ENCODE assay signal across 12 cellular contexts in the genomic region with DNA sequence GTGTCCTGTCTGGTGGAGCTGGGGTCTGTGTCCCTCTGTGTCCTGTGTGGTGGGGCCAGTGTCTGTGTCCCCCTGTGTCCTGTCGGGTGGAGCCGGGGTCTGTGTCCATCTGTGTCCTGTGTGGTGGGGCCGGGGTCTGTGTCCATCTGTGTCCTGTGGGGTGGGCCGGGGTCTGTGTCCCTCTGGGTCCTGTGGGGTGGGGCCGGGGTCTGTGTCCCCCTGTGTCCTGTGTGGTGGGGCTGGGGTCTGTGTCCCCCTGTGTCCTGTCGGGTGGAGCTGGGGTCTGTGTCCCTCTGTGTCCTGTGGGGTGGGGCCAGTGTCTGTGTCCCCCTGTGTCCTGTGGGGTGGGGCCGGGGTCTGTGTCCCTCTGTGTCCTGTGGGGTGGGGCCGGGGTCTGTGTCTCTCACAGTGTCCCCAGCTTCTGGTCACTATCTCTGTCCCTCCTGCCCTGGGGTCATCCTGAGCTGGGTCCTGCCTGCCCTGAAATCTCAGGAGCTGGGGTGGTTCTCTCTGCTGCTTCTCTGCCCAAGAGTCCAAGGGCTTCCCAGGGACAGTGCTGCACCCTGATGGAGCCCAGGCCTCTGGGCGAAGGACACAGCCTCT.
DNase-seq lines count a peak whose midpoint lies in the region; ATAC-seq and TF ChIP-seq lines count a peak whose summit lies in the region.
"Had no signal": no experiment of that assay in that cellular context is flagged by ENCODE, and none has a peak within 500 bp of the region (broad histone marks: within the 10 kb centered on the region; RNA-seq: fewer than 3 reads in every experiment).

No MANE protein-coding gene starts in this region.

- 82 to 93% (median 87%) methylated on average over 3 to 9 of the region's 9 CpGs for WGBS in spleen, 5 donors

- H3K4me1 Mint-ChIP-seq in CD4-positive, alpha-beta memory T cell, result peaks cover 4 to 18% (median 9%) of the 10 kb centered on the region in 4 donors
- H3K4me1 Mint-ChIP-seq in activated CD4-positive, alpha-beta memory T cell treated with anti-CD3 and anti-CD28 coated beads for 36 hours (ENCODE audit: low read depth), result peaks cover 10% of the 10 kb centered on the region
- H3K4me1 Mint-ChIP-seq: WTC11 had no signal

- intact Hi-C loops in CD4-positive, alpha-beta memory T cell (cut with micrococcal nuclease), result no loop called here
- intact Hi-C loops in activated CD4-positive, alpha-beta memory T cell treated with anti-CD3 and anti-CD28 coated beads for 36 hours (cut with micrococcal nuclease), result no loop called here
- intact Hi-C loops in spleen (cut with DNase I; ENCODE audit: low total_unique reads), result loop anchor here (10.0 kb wide), 1 partner anchor 187 kb away; the partner anchor contains the start of gene COL5A1

- H3K27ac Mint-ChIP-seq in CD4-positive, alpha-beta memory T cell, result peak overlapping the region in 6 of 7 donors; percentile 86 to 96 (median 92)
- peak overlapping the region; percentile 88 for H3K27ac Mint-ChIP-seq in activated CD4-positive, alpha-beta memory T cell treated with anti-CD3 and anti-CD28 coated beads for 36 hours
- H3K27ac Mint-ChIP-seq: WTC11 had no signal

- CTCF ChIA-PET in CD4-positive, alpha-beta memory T cell (lab: Charles Lee; ENCODE audit: partially characterized antibody), result interaction anchor here (1.1 to 3.3 kb wide), 6 partner anchors 9 to 293 kb away, joined by 4 to 21 read pairs (median 5); partner anchors contain the start of gene RNU6ATAC
- CTCF ChIA-PET in activated CD4-positive, alpha-beta memory T cell treated with anti-CD3 and anti-CD28 coated beads for 36 hours (lab: Charles Lee), result interaction anchor here (1.6 to 2.2 kb wide), 2 partner anchors 14 to 75 kb away, joined by 5 to 10 read pairs; no protein-coding TSS in a partner anchor

- no peak overlapping the region for H3K4me3 ChIP-seq in CD4-positive, alpha-beta memory T cell (ENCODE audit: low read length in 2 of 2)
- H3K4me3 ChIP-seq in right atrium auricular region, result no peak overlapping the region
- H3K4me3 ChIP-seq in spleen, result no peak overlapping the region

- POLR2A ChIA-PET in CD4-positive, alpha-beta memory T cell (lab: Charles Lee; ENCODE audit: partially characterized antibody), result interaction anchor here (1.1 to 2.5 kb wide), 4 partner anchors 66 to 1042 kb away, joined by 4 to 31 read pairs (median 16); partner anchors contain the start of genes MRPS2, RNU6ATAC and WDR5
- POLR2A ChIA-PET in activated CD4-positive, alpha-beta memory T cell treated with anti-CD3 and anti-CD28 coated beads for 36 hours (lab: Charles Lee), result no interaction called here

- no peaks in the 10 kb centered on the region for H3K36me3 ChIP-seq in CD4-positive, alpha-beta memory T cell (ENCODE audit: insufficient read depth, low read length)
- H3K36me3 ChIP-seq in right atrium auricular region (no peaks in the 10 kb centered on the region), spleen (no peaks in the 10 kb centered on the region)
- H3K36me3 ChIP-seq: neutrophil, upper lobe of right lung had no signal

- peaks cover 0 to 10% (median 0%) of the 10 kb centered on the region in 8 donors for H3K9me3 Mint-ChIP-seq in CD4-positive, alpha-beta memory T cell
- H3K9me3 Mint-ChIP-seq in activated CD4-positive, alpha-beta memory T cell treated with anti-CD3 and anti-CD28 coated beads for 36 hours, result peaks cover 10% of the 10 kb centered on the region
- H3K9me3 Mint-ChIP-seq: WTC11 had no signal

- peak overlapping the region; percentile 64 for H3K27ac ChIP-seq in CD4-positive, alpha-beta memory T cell (ENCODE audit: low read depth, low read length)
- H3K27ac ChIP-seq in right atrium auricular region (peak overlapping the region; percentile 90 to 92), spleen (peak overlapping the region in 5 of 8 donors; percentile 8 to 95 (median 91))

- no peak for DNase-seq in CD4-positive, alpha-beta memory T cell
- DNase-seq in activated CD4-positive, alpha-beta memory T cell treated with anti-CD3 and anti-CD28 coated beads for 36 hours, result no peak
- DNase-seq in right atrium auricular region (ENCODE audit: low spot score) (no peak), spleen (peak; percentile 64), NCI-H69 (lab: John Stamatoyannopoulos, UW) (no peak)
- no peak for DNase-seq in activated effector memory CD4-positive, alpha-beta T cell treated with anti-CD3 and anti-CD28 coated beads, Interleukin-2, amount 50 U/mL, for 16 hours
- no peak for DNase-seq in stimulated activated CD4-positive, alpha-beta T cell treated with anti-CD3 and anti-CD28 coated beads, Interleukin-2, amount 100 ng/mL, for 24 hours
- DNase-seq: stimulated activated CD4-positive, alpha-beta T cell treated with anti-CD3 and anti-CD28 coated beads, Interleukin-4, amount 100 ng/mL, for 24 hours; upper lobe of right lung had no signal

- no peaks in the 10 kb centered on the region for H3K36me3 Mint-ChIP-seq in CD4-positive, alpha-beta memory T cell
- H3K36me3 Mint-ChIP-seq in activated CD4-positive, alpha-beta memory T cell treated with anti-CD3 and anti-CD28 coated beads for 36 hours, result no peaks in the 10 kb centered on the region
- H3K36me3 Mint-ChIP-seq: WTC11 had no signal

- no peak for TF ChIP-seq CTCF in right atrium auricular region (IDR thresholded peaks at IDR 0.05)
- TF ChIP-seq CTCF in spleen (IDR thresholded peaks at IDR 0.05 in 8 of 11, conservative IDR thresholded peaks at IDR 0.05 in 3 of 11), result no peak

- ATAC-seq in HG03432 (IDR thresholded peaks at IDR 0.05; ENCODE audit: unreplicated experiment), result no peak
- ATAC-seq: WTC11 had no signal

- no peaks in the 10 kb centered on the region for H3K27me3 Mint-ChIP-seq in CD4-positive, alpha-beta memory T cell
- H3K27me3 Mint-ChIP-seq in activated CD4-positive, alpha-beta memory T cell treated with anti-CD3 and anti-CD28 coated beads for 36 hours, result no peaks in the 10 kb centered on the region

- no peaks in the 10 kb centered on the region for H3K9me3 ChIP-seq in CD4-positive, alpha-beta memory T cell (ENCODE audit: control insufficient read depth in 1 of 2, low read length in 2 of 2)
- H3K9me3 ChIP-seq in right atrium auricular region, result no peaks in the 10 kb centered on the region
- H3K9me3 ChIP-seq in spleen, result peaks cover 0 to 9% (median 3%) of the 10 kb centered on the region in 8 donors
- H3K9me3 ChIP-seq: neutrophil, upper lobe of right lung had no signal

- H3K4me3 Mint-ChIP-seq in CD4-positive, alpha-beta memory T cell, result peak overlapping the region in 4 of 8 donors; percentile 21 to 91 (median 42)
- no peak overlapping the region for H3K4me3 Mint-ChIP-seq in activated CD4-positive, alpha-beta memory T cell treated with anti-CD3 and anti-CD28 coated beads for 36 hours
- H3K4me3 Mint-ChIP-seq: WTC11 had no signal

- H3K4me1 ChIP-seq in CD4-positive, alpha-beta memory T cell (ENCODE audit: insufficient read depth, low read length), result peaks cover 22% of the 10 kb centered on the region
- H3K4me1 ChIP-seq in right atrium auricular region (peaks cover 0 to 41% of the 10 kb centered on the region in 2 donors), spleen (peaks cover 11 to 51% (median 30%) of the 10 kb centered on the region in 6 donors)

- no peak for TF ChIP-seq POLR2A in spleen (IDR thresholded peaks at IDR 0.05)

- H3K27me3 ChIP-seq in CD4-positive, alpha-beta memory T cell (ENCODE audit: insufficient read depth, low read length), result no peaks in the 10 kb centered on the region
- H3K27me3 ChIP-seq in right atrium auricular region, result no peaks in the 10 kb centered on the region
- H3K27me3 ChIP-seq in spleen (replicated peaks in 1 of 7), result peaks cover 0 to 6% (median 0%) of the 10 kb centered on the region in 7 donors
- H3K27me3 ChIP-seq: upper lobe of right lung had no signal
